ENCODE assay signal across 9 cellular contexts in the genomic region with DNA sequence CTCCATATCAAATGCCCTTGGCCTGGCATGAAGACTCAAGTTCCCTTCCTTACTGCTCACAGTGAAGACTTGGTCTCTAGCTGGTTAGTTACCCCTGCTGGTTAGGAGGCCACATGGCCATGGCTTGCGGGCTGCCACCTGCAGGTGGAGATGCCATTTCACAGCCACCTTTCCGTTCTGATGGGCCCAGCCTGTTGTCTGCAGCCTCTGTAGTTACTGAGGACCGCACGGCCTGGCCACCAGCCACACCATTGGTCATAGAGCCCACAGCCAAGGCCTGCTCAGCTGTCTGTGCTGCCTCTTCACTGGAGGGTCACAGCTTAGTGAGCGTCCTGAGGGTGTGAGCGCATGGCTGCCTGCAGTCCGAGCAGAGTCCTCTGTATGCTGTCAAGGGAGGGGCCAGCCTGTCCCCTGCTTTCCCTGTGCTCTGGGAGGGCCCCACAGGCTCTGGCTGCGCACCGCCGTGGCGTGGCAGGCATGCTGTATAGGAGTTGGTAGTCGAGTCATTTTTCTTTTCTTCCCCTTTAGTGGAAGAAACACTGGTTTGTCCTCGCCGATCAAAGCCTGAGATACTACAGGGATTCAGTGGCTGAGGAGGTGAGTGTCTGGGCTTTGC. TPM values are rescaled to one million over a fixed set of nuclear protein-coding genes. Genes with fewer than 3 reads are reported as not detected.
DNase-seq lines count a peak whose midpoint lies in the region; FAIRE-seq and TF ChIP-seq lines count a peak whose summit lies in the region.
"Had no signal": no experiment of that assay in that cellular context is flagged by ENCODE, and none has a peak within 500 bp of the region (broad histone marks: within the 10 kb centered on the region; RNA-seq: fewer than 3 reads in every experiment).

No MANE protein-coding gene starts in this region.

- no peaks in the 10 kb centered on the region for H3K27me3 ChIP-seq in OCI-LY1 (ENCODE audit: insufficient read depth, low read length)
- no peaks in the 10 kb centered on the region for H3K27me3 ChIP-seq in brain microvascular endothelial cell (replicated peaks)
- no peaks in the 10 kb centered on the region for H3K27me3 ChIP-seq in neuronal stem cell (ENCODE audit: control insufficient read depth in 3 of 3, insufficient read depth in 3 of 3, low read depth in 1 of 3, low read length in 3 of 3)

- H3K79me2 ChIP-seq in OCI-LY1 (ENCODE audit: insufficient read depth, low read length), result no peaks in the 10 kb centered on the region

- H2BK12ac ChIP-seq in neuronal stem cell (ENCODE audit: low read length), result no peak overlapping the region

- no CpG with 5 or more reads among the region's 14 CpGs for WGBS in neuronal stem cell (ENCODE audit: extremely low coverage in 2 of 2, insufficient read length in 2 of 2, insufficient replicate concordance in 1 of 2), 2 donors

- no peak overlapping the region for H3K9ac ChIP-seq in OCI-LY1 (ENCODE audit: low read length)
- H3K9ac ChIP-seq in neuronal stem cell (ENCODE audit: low read depth, low read length, poor library complexity), result no peak overlapping the region

- H3K18ac ChIP-seq in neuronal stem cell (ENCODE audit: low read length), result no peak overlapping the region

- H4K20me1 ChIP-seq in OCI-LY1 (ENCODE audit: insufficient read depth, low read length), result no peaks in the 10 kb centered on the region

- DNase-seq in DMS 273 (lab: John Stamatoyannopoulos, UW; ENCODE audit: unreplicated experiment) (peak; percentile 15), DMS 273 treated with DMSO at 0.1 percent for 48 hours (lab: John Stamatoyannopoulos, UW) (no peak), brain microvascular endothelial cell (no peak), neuronal stem cell (ENCODE audit: low spot score) (no peak), NCI-H187 treated with DMSO at 0.1 percent for 48 hours (lab: John Stamatoyannopoulos, UW) (no peak), midbrain (lab: John Stamatoyannopoulos, UW) (no peak), RCC 7860 (ENCODE audit: low spot score) (no peak)

- H4K91ac ChIP-seq in neuronal stem cell (ENCODE audit: low read depth, low read length, poor library complexity), result no peak overlapping the region

- H2AK5ac ChIP-seq in neuronal stem cell (ENCODE audit: low read depth, low read length), result no peak overlapping the region

- H3K27ac ChIP-seq in OCI-LY1 (ENCODE audit: low read depth, low read length, poor library complexity, severe bottlenecking) (no peak overlapping the region), brain microvascular endothelial cell (no peak overlapping the region), neuronal stem cell (replicated peaks; ENCODE audit: low read length) (no peak overlapping the region)

- TF ChIP-seq CTCF in OCI-LY1 (IDR thresholded peaks at IDR 0.05; ENCODE audit: low read length), result peak; percentile 41; the same call in 1 of the 2 replicates
- peak; percentile 32 for TF ChIP-seq CTCF in brain microvascular endothelial cell (IDR thresholded peaks at IDR 0.05; ENCODE audit: low read depth, low read length, missing control alignments)

- H3K4ac ChIP-seq in neuronal stem cell (ENCODE audit: low read length), result no peak overlapping the region

- H3F3A ChIP-seq in OCI-LY1 (ENCODE audit: insufficient read depth, low read length), result no peaks in the 10 kb centered on the region

- H3K9me3 ChIP-seq in OCI-LY1 (ENCODE audit: low read length) (no peaks in the 10 kb centered on the region), neuronal stem cell (replicated peaks in 1 of 2; ENCODE audit: control insufficient read depth in 2 of 2, insufficient read depth in 1 of 2, low read depth in 1 of 2, low read length in 2 of 2) (no peaks in the 10 kb centered on the region)

- no peak overlapping the region for H2AFZ ChIP-seq in OCI-LY1 (ENCODE audit: low read length)
- no peak overlapping the region for H2AFZ ChIP-seq in neuronal stem cell (ENCODE audit: low read length)

- H2BK5ac ChIP-seq in neuronal stem cell (ENCODE audit: low read length), result no peak overlapping the region

- no peak overlapping the region for H3K14ac ChIP-seq in neuronal stem cell (ENCODE audit: low read length)

- no peak overlapping the region for H2BK15ac ChIP-seq in neuronal stem cell (ENCODE audit: low read length)

- H3K4me3 ChIP-seq in OCI-LY1 (ENCODE audit: low read depth, low read length, poor library complexity, severe bottlenecking) (no peak overlapping the region), brain microvascular endothelial cell (ENCODE audit: low read depth, low read length) (no peak overlapping the region), neuronal stem cell (ENCODE audit: low read length in 2 of 2) (no peak overlapping the region)

- no peaks in the 10 kb centered on the region for H3K9me2 ChIP-seq in OCI-LY1 (ENCODE audit: low read depth, low read length)

- H3K4me2 ChIP-seq in OCI-LY1 (ENCODE audit: low read length), result no peak overlapping the region
- H3K4me2 ChIP-seq in neuronal stem cell (ENCODE audit: insufficient read depth, low read length, poor library complexity, severe bottlenecking), result no peak overlapping the region

- no peak for FAIRE-seq in RCC 7860 (lab: Jason Lieb, UNC)
- FAIRE-seq: A204.1 had no signal

- H3K36me3 ChIP-seq in OCI-LY1 (ENCODE audit: insufficient read depth, low read length), result peaks cover 81% of the 10 kb centered on the region
- peaks cover 77% of the 10 kb centered on the region for H3K36me3 ChIP-seq in brain microvascular endothelial cell (replicated peaks)
- peaks cover 35 to 93% of the 10 kb centered on the region in 2 donors for H3K36me3 ChIP-seq in neuronal stem cell (replicated peaks in 1 of 2; ENCODE audit: control insufficient read depth in 2 of 2, insufficient read depth in 2 of 2, low read length in 2 of 2)

- no peaks in the 10 kb centered on the region for H3K4me1 ChIP-seq in OCI-LY1 (ENCODE audit: insufficient read depth, low read length, severe bottlenecking)
- no peaks in the 10 kb centered on the region for H3K4me1 ChIP-seq in neuronal stem cell (ENCODE audit: control insufficient read depth in 2 of 2, insufficient read depth in 1 of 2, low read depth in 1 of 2, low read length in 2 of 2)

- H4K8ac ChIP-seq in neuronal stem cell (ENCODE audit: low read depth, low read length), result no peak overlapping the region

- peak overlapping the region; percentile 10 for H3K23ac ChIP-seq in neuronal stem cell (ENCODE audit: low read depth, low read length, poor library complexity)

- in situ Hi-C loops in brain microvascular endothelial cell (cut with HindIII; ENCODE audit: low pct_ligation_motif_present, low sequenced_read_pairs), result no loop called here

- no peaks in the 10 kb centered on the region for H3K79me1 ChIP-seq in neuronal stem cell (ENCODE audit: low read depth, low read length)

- no peak overlapping the region for H2BK120ac ChIP-seq in neuronal stem cell (ENCODE audit: low read depth, low read length)

RNA-seq across cellular contexts. Expression of gene PLD6, which starts 59.2 kb away (rescaled TPM):
- 0.38 TPM for polyA plus RNA-seq in neuronal stem cell (2013, experiment 1 of 2)
- 0.35 TPM for polyA plus RNA-seq in neuronal stem cell (2013, experiment 2 of 2)
